ENCODE assay signal across 9 cellular contexts in the genomic region with DNA sequence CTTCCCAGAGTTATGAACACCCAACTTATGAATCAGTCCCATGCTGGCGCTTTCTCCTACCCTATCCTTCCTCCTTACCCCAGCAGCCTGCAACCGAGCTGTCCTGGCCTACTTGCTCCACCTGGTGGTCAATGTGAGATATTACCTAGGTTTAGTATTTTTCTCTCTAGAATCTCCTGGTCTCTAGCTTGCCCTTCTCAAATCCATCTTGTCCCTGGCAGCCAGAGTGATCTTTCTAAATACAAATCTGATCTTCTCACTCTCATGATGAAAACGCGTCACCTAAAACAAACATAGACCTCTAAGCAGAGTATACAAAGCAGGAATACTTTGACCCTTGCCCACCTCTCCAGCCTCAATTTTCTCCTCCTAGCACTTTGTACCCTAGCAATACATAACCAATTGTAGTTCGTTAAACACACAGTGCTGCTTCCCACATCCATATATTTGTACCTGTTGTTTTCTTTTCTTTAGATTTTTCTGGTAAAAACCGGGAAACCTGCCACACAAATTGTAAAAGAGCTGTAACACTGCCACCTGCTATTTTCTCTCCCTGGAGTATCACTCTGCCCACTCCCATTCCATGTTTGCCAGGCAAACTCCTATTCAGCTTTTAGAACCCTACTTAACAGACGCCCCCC. TPM values are rescaled to one million over a fixed set of nuclear protein-coding genes. Genes with fewer than 3 reads are reported as not detected.
DNase-seq lines count a peak whose midpoint lies in the region; ATAC-seq and TF ChIP-seq lines count a peak whose summit lies in the region.
"Had no signal": no experiment of that assay in that cellular context is flagged by ENCODE, and none has a peak within 500 bp of the region (broad histone marks: within the 10 kb centered on the region; RNA-seq: fewer than 3 reads in every experiment).

No MANE protein-coding gene starts in this region.

- no peaks in the 10 kb centered on the region for H3K36me3 ChIP-seq in osteoblast (ENCODE audit: insufficient read depth, low read length)
- H3K36me3 ChIP-seq: SJSA1 had no signal

- peak; percentile 67 for ATAC-seq in HG02642 (IDR thresholded peaks at IDR 0.05; ENCODE audit: poor library complexity, unreplicated experiment)
- ATAC-seq in HG03457 (IDR thresholded peaks at IDR 0.05; ENCODE audit: unreplicated experiment): no peak
- ATAC-seq in GM21825 (IDR thresholded peaks at IDR 0.05; ENCODE audit: unreplicated experiment): no peak

- H3K27me3 ChIP-seq in osteoblast (ENCODE audit: insufficient read depth, low read length): peaks cover 8% of the 10 kb centered on the region
- H3K27me3 ChIP-seq: SJSA1 had no signal

- H4K20me1 ChIP-seq in osteoblast (ENCODE audit: insufficient read depth, low read length): no peaks in the 10 kb centered on the region

- DNase-seq in DMS53 treated with DMSO at 0.1 percent for 48 hours (lab: John Stamatoyannopoulos, UW; ENCODE audit: unreplicated experiment) (peak; percentile 90), NOMO-1 treated with dmso at 0.1 percent for 144 hours (lab: John Stamatoyannopoulos, UW; ENCODE audit: unreplicated experiment) (peak; percentile 60), activated T-cell treated with anti-CD3 and anti-CD28 coated beads for 4 hours (peak; percentile 27), fibroblast of peridontal ligament (ENCODE audit: extremely low read depth) (peak; percentile 64), osteoblast (ENCODE audit: insufficient read length, low spot score, missing footprints) (peak; percentile 74)

- no peaks in the 10 kb centered on the region for H3K4me1 ChIP-seq in osteoblast (ENCODE audit: insufficient read depth, low read length)

- H3K27ac ChIP-seq in osteoblast (ENCODE audit: low read depth, low read length): no peak overlapping the region
- H3K27ac ChIP-seq: SJSA1 had no signal

- H3K4me3 ChIP-seq in osteoblast (ENCODE audit: insufficient read depth, low read length): no peak overlapping the region
- H3K4me3 ChIP-seq: SJSA1 had no signal

- no peak overlapping the region for H3K4me2 ChIP-seq in osteoblast (ENCODE audit: insufficient read depth, low read length)

- H3K9me3 ChIP-seq in osteoblast (ENCODE audit: low read depth, low read length): no peaks in the 10 kb centered on the region

- H3K79me2 ChIP-seq in osteoblast (ENCODE audit: insufficient read depth, low read length): no peaks in the 10 kb centered on the region

- peak; percentile 79 for TF ChIP-seq CTCF in osteoblast (IDR thresholded peaks at IDR 0.05; ENCODE audit: extremely low read depth, low read depth, low read length)

- H2AFZ ChIP-seq in osteoblast (ENCODE audit: low read length): no peak overlapping the region

RNA-seq across cellular contexts. Expression of gene TCP11L2, which starts 20.0 kb away (rescaled TPM):
- 104 and 109 TPM in 2 replicates for total RNA-seq in osteoblast

RNA-seq across cellular contexts. Expression of gene CKAP4, which starts 34.8 kb away (rescaled TPM):
- 184 TPM in 2 replicates for total RNA-seq in osteoblast

Comparison
In these comparisons a context has a peak if more than half of its experiments do, and no peak if none do; other contexts are left out.
1. DNase-seq: peak in every context shown above with its lines; median percentile 90 in DMS53 treated with DMSO at 0.1 percent for 48 hours; 74 in osteoblast; 64 in fibroblast of peridontal ligament; 60 in NOMO-1 treated with dmso at 0.1 percent for 144 hours; 27 in activated T-cell treated with anti-CD3 and anti-CD28 coated beads for 4 hours.